16 cellular contexts compared by ENCODE assay signal in the genomic region with DNA sequence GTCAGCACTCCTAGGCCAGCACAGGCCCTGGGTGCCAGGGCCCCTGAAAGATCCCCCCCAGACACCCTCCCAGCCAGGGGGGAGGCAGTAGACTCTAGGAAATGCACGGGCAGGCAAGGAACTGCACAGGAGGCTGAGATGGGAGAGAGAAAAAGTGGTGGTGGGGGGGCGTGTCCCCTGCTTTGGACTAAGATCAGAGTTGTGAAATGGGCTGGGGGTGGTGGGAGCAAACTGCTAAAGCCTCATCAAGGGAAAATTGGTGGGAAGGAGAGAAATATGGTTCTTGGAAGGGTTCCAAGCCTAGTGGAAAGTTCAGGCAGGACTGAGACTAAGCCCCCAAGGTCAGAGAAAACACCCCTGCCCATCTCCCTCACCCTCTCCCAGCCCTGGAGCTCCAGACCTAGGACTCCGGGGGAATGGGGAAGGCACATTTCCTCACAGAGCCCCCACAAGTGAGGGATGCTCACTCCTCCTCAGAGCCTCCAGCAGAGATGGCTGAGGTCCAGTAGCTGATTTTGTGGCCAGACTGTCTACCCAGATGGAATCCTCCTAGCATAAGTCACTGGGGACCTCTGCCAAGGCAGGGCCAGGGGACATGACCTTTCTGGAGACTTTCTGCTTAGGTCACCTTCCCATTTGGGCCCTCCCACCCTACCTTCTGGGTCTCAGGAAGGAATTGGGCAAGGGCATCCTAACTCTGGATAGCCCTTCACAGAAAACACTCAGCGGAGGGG. TPM values are rescaled to one million over a fixed set of nuclear protein-coding genes. Genes with fewer than 3 reads are reported as not detected.
A peak's percentile ranks its signal among the peaks of the same experiment; 100 is the strongest.
DNase-seq lines count a peak whose midpoint lies in the region; ATAC-seq, FAIRE-seq and TF ChIP-seq lines count a peak whose summit lies in the region.
"Had no signal": no experiment of that assay in that cellular context is flagged by ENCODE, and none has a peak within 500 bp of the region (broad histone marks: within the 10 kb centered on the region; RNA-seq: fewer than 3 reads in every experiment).

No MANE protein-coding gene starts in this region.

- H3K27me3 ChIP-seq in H7 (ENCODE audit: control insufficient read depth, insufficient read depth, low read length) (peaks cover 39% of the 10 kb centered on the region), astrocyte (ENCODE audit: insufficient read depth, low read length) (no peaks in the 10 kb centered on the region)

- FAIRE-seq in astrocyte (lab: Jason Lieb, UNC): peak; percentile 89
- FAIRE-seq: colon, kidney had no signal

- H2AFZ ChIP-seq in astrocyte (ENCODE audit: low read depth, low read length): no peak overlapping the region

- H3K27ac ChIP-seq in astrocyte (ENCODE audit: low read depth, low read length): no peak overlapping the region
- H3K27ac ChIP-seq: esophagus muscularis mucosa had no signal

- peaks cover 4% of the 10 kb centered on the region for H3K79me2 ChIP-seq in astrocyte (ENCODE audit: insufficient read depth, low read length)

- peak overlapping the region; percentile 88 for H3K4me2 ChIP-seq in astrocyte (ENCODE audit: low read length)

- H3K4me3 Mint-ChIP-seq in astrocyte (ENCODE audit: unreplicated experiment): no peak overlapping the region
- H3K4me3 Mint-ChIP-seq in natural killer cell treated with Interleukin-12 subunit alpha and Interleukin-12 subunit beta and Interleukin-15 and Interleukin-18, amount 100 ng/mL, for 72 hours: no peak overlapping the region

- H3K9me3 ChIP-seq in astrocyte (ENCODE audit: insufficient read depth, low read depth, low read length): no peaks in the 10 kb centered on the region
- H3K9me3 ChIP-seq: esophagus muscularis mucosa had no signal

- no peak overlapping the region for H3K4me3 ChIP-seq in H7 (ENCODE audit: insufficient read depth, low read depth, low read length)
- H3K4me3 ChIP-seq in astrocyte (ENCODE audit: insufficient read depth, low read depth, low read length): no peak overlapping the region
- H3K4me3 ChIP-seq: esophagus muscularis mucosa had no signal

- H4K20me1 ChIP-seq in astrocyte (ENCODE audit: insufficient read depth, low read length): peaks cover 2% of the 10 kb centered on the region

- no peak for TF ChIP-seq CTCF in astrocyte (IDR thresholded peaks at IDR 0.05; ENCODE audit: insufficient read depth, low read depth, low read length)

- peaks cover 4% of the 10 kb centered on the region for H3K36me3 Mint-ChIP-seq in astrocyte (ENCODE audit: low read depth, unreplicated experiment)
- no peaks in the 10 kb centered on the region for H3K36me3 Mint-ChIP-seq in natural killer cell treated with Interleukin-12 subunit alpha and Interleukin-12 subunit beta and Interleukin-15 and Interleukin-18, amount 100 ng/mL, for 72 hours
- H3K36me3 Mint-ChIP-seq: CD4-positive, CD25-positive, alpha-beta regulatory T cell; naive thymus-derived CD8-positive, alpha-beta T cell had no signal

- DNase-seq in AG08395 (ENCODE audit: low spot score): peak; percentile 93
- DNase-seq in H7: peak; percentile 36
- peak; percentile 80 for DNase-seq in astrocyte (ENCODE audit: low read depth)
- DNase-seq in kidney tubule cell (ENCODE audit: low spot score): peak; percentile 69
- no peak for DNase-seq in cerebellar nuclear complex (lab: John Stamatoyannopoulos, UW)
- no peak for DNase-seq in natural killer cell treated with Interleukin-12 subunit alpha and Interleukin-12 subunit beta and Interleukin-15 and Interleukin-18, amount 100 ng/mL, for 72 hours (ENCODE audit: low spot score)
- DNase-seq: activated gamma-delta T cell; CD4-positive, CD25-positive, alpha-beta regulatory T cell; kidney; NCI-H1930; T-helper 2 cell had no signal

- H3K9me3 Mint-ChIP-seq in astrocyte (ENCODE audit: unreplicated experiment): no peaks in the 10 kb centered on the region
- H3K9me3 Mint-ChIP-seq in natural killer cell treated with Interleukin-12 subunit alpha and Interleukin-12 subunit beta and Interleukin-15 and Interleukin-18, amount 100 ng/mL, for 72 hours: no peaks in the 10 kb centered on the region
- H3K9me3 Mint-ChIP-seq: naive thymus-derived CD8-positive, alpha-beta T cell had no signal

- H3K4me1 ChIP-seq in astrocyte (ENCODE audit: insufficient read depth, low read length): peaks cover 23% of the 10 kb centered on the region

- H3K36me3 ChIP-seq in H7 (replicated peaks; ENCODE audit: control insufficient read depth, insufficient read depth, low read length): no peaks in the 10 kb centered on the region
- H3K36me3 ChIP-seq in astrocyte (ENCODE audit: insufficient read depth, low read length): no peaks in the 10 kb centered on the region
- H3K36me3 ChIP-seq: esophagus muscularis mucosa had no signal

- peaks cover 22% of the 10 kb centered on the region for H3K4me1 Mint-ChIP-seq in astrocyte (ENCODE audit: low read depth, unreplicated experiment)
- H3K4me1 Mint-ChIP-seq in natural killer cell treated with Interleukin-12 subunit alpha and Interleukin-12 subunit beta and Interleukin-15 and Interleukin-18, amount 100 ng/mL, for 72 hours (ENCODE audit: low read depth in 2 of 2): peaks cover 13 to 16% of the 10 kb centered on the region in 2 donors

- H3K9ac ChIP-seq in astrocyte (ENCODE audit: low read length): no peak overlapping the region

- H3K27me3 Mint-ChIP-seq in astrocyte (ENCODE audit: low read depth, unreplicated experiment): peaks cover 23% of the 10 kb centered on the region
- no peaks in the 10 kb centered on the region for H3K27me3 Mint-ChIP-seq in natural killer cell treated with Interleukin-12 subunit alpha and Interleukin-12 subunit beta and Interleukin-15 and Interleukin-18, amount 100 ng/mL, for 72 hours

- H3K27ac Mint-ChIP-seq in astrocyte (ENCODE audit: unreplicated experiment): no peak overlapping the region
- H3K27ac Mint-ChIP-seq in natural killer cell treated with Interleukin-12 subunit alpha and Interleukin-12 subunit beta and Interleukin-15 and Interleukin-18, amount 100 ng/mL, for 72 hours: no peak overlapping the region
- H3K27ac Mint-ChIP-seq: CD4-positive, CD25-positive, alpha-beta regulatory T cell had no signal

- ATAC-seq in natural killer cell treated with Interleukin-12 subunit alpha and Interleukin-12 subunit beta and Interleukin-15 and Interleukin-18, amount 100 ng/mL, for 72 hours: no peak
- ATAC-seq in GM19455 (IDR thresholded peaks at IDR 0.05; ENCODE audit: unreplicated experiment) (no peak), HG03460 (IDR thresholded peaks at IDR 0.05; ENCODE audit: unreplicated experiment) (no peak)
- ATAC-seq: naive thymus-derived CD8-positive, alpha-beta T cell had no signal

RNA-seq across cellular contexts. Expression of a gene that starts 29.8 kb away (rescaled TPM):
- total RNA-seq in H7 (2014; rRNA removed; shearing (Covaris generic)): 5.0 and 5.8 TPM in 2 replicates
- total RNA-seq in astrocyte: 5.0 and 6.7 TPM in 2 replicates
- under 1 TPM; 0.40 to 0.78 TPM for total RNA-seq in natural killer cell treated with Interleukin-12 subunit alpha and Interleukin-12 subunit beta and Interleukin-15 and Interleukin-18, amount 100 ng/mL, for 72 hours

Comparison
In these comparisons a context has a peak if more than half of its experiments do, and no peak if none do; other contexts are left out.
1. DNase-seq: peak in AG08395 (single experiment), H7 (single experiment), astrocyte (single experiment) and kidney tubule cell (single experiment); none in cerebellar nuclear complex (0 of 2) and natural killer cell treated with Interleukin-12 subunit alpha and Interleukin-12 subunit beta and Interleukin-15 and Interleukin-18, amount 100 ng/mL, for 72 hours (single experiment).